Comparison of ENCODE assay signal across 3 cellular contexts in the genomic region with DNA sequence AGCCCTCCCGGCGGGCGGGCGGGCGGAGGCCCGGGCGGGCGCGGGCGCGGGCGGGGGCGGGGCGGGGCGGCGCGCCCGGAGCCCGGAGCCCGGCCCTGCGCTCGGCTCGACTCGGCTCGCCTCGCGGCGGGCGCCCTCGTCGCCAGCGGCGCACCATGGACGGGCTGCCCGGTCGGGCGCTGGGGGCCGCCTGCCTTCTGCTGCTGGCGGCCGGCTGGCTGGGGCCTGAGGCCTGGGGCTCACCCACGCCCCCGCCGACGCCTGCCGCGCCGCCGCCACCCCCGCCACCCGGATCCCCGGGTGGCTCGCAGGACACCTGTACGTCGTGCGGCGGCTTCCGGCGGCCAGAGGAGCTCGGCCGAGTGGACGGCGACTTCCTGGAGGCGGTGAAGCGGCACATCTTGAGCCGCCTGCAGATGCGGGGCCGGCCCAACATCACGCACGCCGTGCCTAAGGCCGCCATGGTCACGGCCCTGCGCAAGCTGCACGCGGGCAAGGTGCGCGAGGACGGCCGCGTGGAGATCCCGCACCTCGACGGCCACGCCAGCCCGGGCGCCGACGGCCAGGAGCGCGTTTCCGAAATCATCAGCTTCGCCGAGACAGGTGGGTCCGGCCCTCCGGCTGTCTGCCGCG.
TF ChIP-seq lines count a peak whose summit lies in the region.

A gene (plus strand): TSS at position 103 of the 633 bp plus-strand sequence. CDS start 53 bp downstream, at position 156.

TF ChIP-seq in A549, 52 proteins besides CTCF, POLR2A, EP300 and RAD21:
- TF ChIP-seq, protein P1, sequence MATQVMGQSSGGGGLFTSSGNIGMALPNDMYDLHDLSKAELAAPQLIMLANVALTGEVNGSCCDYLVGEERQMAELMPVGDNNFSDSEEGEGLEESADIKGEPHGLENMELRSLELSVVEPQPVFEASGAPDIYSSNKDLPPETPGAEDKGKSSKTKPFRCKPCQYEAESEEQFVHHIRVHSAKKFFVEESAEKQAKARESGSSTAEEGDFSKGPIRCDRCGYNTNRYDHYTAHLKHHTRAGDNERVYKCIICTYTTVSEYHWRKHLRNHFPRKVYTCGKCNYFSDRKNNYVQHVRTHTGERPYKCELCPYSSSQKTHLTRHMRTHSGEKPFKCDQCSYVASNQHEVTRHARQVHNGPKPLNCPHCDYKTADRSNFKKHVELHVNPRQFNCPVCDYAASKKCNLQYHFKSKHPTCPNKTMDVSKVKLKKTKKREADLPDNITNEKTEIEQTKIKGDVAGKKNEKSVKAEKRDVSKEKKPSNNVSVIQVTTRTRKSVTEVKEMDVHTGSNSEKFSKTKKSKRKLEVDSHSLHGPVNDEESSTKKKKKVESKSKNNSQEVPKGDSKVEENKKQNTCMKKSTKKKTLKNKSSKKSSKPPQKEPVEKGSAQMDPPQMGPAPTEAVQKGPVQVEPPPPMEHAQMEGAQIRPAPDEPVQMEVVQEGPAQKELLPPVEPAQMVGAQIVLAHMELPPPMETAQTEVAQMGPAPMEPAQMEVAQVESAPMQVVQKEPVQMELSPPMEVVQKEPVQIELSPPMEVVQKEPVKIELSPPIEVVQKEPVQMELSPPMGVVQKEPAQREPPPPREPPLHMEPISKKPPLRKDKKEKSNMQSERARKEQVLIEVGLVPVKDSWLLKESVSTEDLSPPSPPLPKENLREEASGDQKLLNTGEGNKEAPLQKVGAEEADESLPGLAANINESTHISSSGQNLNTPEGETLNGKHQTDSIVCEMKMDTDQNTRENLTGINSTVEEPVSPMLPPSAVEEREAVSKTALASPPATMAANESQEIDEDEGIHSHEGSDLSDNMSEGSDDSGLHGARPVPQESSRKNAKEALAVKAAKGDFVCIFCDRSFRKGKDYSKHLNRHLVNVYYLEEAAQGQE (IDR thresholded peaks at IDR 0.05), result no peak
- TF ChIP-seq SMC3 (IDR thresholded peaks at IDR 0.05), result no peak
- no peak for TF ChIP-seq CHD2 (IDR thresholded peaks at IDR 0.05; ENCODE audit: low read length, partially characterized antibody)
- TF ChIP-seq ZNF302 (CRISPR knock-in tag; IDR thresholded peaks at IDR 0.05), result no peak
- TF ChIP-seq, protein P2, sequence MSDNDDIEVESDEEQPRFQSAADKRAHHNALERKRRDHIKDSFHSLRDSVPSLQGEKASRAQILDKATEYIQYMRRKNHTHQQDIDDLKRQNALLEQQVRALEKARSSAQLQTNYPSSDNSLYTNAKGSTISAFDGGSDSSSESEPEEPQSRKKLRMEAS (IDR thresholded peaks at IDR 0.05), result peak; percentile 51; the same call in 1 of the 2 replicates
- TF ChIP-seq PHF8 (IDR thresholded peaks at IDR 0.05; ENCODE audit: borderline replicate concordance, low read depth), result no peak
- TF ChIP-seq, protein P3, sequence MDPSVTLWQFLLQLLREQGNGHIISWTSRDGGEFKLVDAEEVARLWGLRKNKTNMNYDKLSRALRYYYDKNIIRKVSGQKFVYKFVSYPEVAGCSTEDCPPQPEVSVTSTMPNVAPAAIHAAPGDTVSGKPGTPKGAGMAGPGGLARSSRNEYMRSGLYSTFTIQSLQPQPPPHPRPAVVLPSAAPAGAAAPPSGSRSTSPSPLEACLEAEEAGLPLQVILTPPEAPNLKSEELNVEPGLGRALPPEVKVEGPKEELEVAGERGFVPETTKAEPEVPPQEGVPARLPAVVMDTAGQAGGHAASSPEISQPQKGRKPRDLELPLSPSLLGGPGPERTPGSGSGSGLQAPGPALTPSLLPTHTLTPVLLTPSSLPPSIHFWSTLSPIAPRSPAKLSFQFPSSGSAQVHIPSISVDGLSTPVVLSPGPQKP (IDR thresholded peaks at IDR 0.05; ENCODE audit: low read depth, low read length), result no peak
- TF ChIP-seq NR3C1 (IDR thresholded peaks at IDR 0.05), result no peak
- TF ChIP-seq, protein P4, sequence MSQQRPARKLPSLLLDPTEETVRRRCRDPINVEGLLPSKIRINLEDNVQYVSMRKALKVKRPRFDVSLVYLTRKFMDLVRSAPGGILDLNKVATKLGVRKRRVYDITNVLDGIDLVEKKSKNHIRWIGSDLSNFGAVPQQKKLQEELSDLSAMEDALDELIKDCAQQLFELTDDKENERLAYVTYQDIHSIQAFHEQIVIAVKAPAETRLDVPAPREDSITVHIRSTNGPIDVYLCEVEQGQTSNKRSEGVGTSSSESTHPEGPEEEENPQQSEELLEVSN (IDR thresholded peaks at IDR 0.05; ENCODE audit: borderline replicate concordance, low read depth), result peak; percentile 74; the same call in 1 of the 2 replicates
- no peak for TF ChIP-seq RFX5 (IDR thresholded peaks at IDR 0.05)
- no peak for TF ChIP-seq CBX2 (IDR thresholded peaks at IDR 0.05; ENCODE audit: borderline replicate concordance, low read depth)
- TF ChIP-seq CHD4 (IDR thresholded peaks at IDR 0.05; ENCODE audit: borderline replicate concordance), result no peak

TF ChIP-seq in HCT116, 20 proteins besides CTCF, POLR2A, EP300 and RAD21 (continued from another document):
- TF ChIP-seq, protein P5, sequence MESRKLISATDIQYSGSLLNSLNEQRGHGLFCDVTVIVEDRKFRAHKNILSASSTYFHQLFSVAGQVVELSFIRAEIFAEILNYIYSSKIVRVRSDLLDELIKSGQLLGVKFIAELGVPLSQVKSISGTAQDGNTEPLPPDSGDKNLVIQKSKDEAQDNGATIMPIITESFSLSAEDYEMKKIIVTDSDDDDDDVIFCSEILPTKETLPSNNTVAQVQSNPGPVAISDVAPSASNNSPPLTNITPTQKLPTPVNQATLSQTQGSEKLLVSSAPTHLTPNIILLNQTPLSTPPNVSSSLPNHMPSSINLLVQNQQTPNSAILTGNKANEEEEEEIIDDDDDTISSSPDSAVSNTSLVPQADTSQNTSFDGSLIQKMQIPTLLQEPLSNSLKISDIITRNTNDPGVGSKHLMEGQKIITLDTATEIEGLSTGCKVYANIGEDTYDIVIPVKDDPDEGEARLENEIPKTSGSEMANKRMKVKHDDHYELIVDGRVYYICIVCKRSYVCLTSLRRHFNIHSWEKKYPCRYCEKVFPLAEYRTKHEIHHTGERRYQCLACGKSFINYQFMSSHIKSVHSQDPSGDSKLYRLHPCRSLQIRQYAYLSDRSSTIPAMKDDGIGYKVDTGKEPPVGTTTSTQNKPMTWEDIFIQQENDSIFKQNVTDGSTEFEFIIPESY (IDR thresholded peaks at IDR 0.05; ENCODE audit: extremely low read depth, insufficient replicate concordance, low read length), result no peak
- TF ChIP-seq EZH2 (IDR thresholded peaks at IDR 0.05) (no peak), FOSL1 (IDR thresholded peaks at IDR 0.05; ENCODE audit: low read depth) (no peak), JUND (IDR thresholded peaks at IDR 0.05) (no peak), SIN3A (IDR thresholded peaks at IDR 0.05; ENCODE audit: low read depth) (no peak), EGR1 (IDR thresholded peaks at IDR 0.05; ENCODE audit: low read depth) (no peak), CEBPB (IDR thresholded peaks at IDR 0.05; ENCODE audit: low read depth) (no peak), ZNF274 (IDR thresholded peaks at IDR 0.05; ENCODE audit: low read depth, low read length) (no peak), TCF7L2 (IDR thresholded peaks at IDR 0.05; ENCODE audit: borderline replicate concordance, extremely low read depth, insufficient read depth, insufficient read length) (no peak), EZH2phosphoT487 (IDR thresholded peaks at IDR 0.05; ENCODE audit: borderline replicate concordance) (no peak), YY1 (IDR thresholded peaks at IDR 0.05; ENCODE audit: extremely low read depth, insufficient replicate concordance, low read depth, low read length) (no peak), ELF1 (IDR thresholded peaks at IDR 0.05; ENCODE audit: borderline replicate concordance, low read depth) (no peak), CBX3 (IDR thresholded peaks at IDR 0.05; ENCODE audit: low read depth) (no peak), POLR2AphosphoS5 (IDR thresholded peaks at IDR 0.05; ENCODE audit: low read depth, low read length) (no peak)
- TF ChIP-seq, protein P1 (IDR thresholded peaks at IDR 0.05; ENCODE audit: low read depth), result no peak

TF ChIP-seq in liver, 16 proteins besides CTCF, POLR2A, EP300 and RAD21:
- TF ChIP-seq, protein P1 (IDR thresholded peaks at IDR 0.05), result no peak
- TF ChIP-seq, protein P5 (IDR thresholded peaks at IDR 0.05), result no peak
- TF ChIP-seq GABPA (IDR thresholded peaks at IDR 0.05 in 1 of 2, conservative IDR thresholded peaks at IDR 0.05 in 1 of 2) (no peak), TAF1 (conservative IDR thresholded peaks at IDR 0.05) (no peak), HNF4G (IDR thresholded peaks at IDR 0.05) (no peak), JUND (IDR thresholded peaks at IDR 0.05) (no peak), HNF4A (conservative IDR thresholded peaks at IDR 0.05) (no peak), YY1 (IDR thresholded peaks at IDR 0.05) (no peak), RXRA (IDR thresholded peaks at IDR 0.05) (no peak), NR2F2 (IDR thresholded peaks at IDR 0.05) (no peak)
- TF ChIP-seq, protein P2 (IDR thresholded peaks at IDR 0.05), result no peak
